ENCODE assay signal across 3 cellular contexts in genomic region chr11:78028423-78028822, GRCh38.
A peak's percentile ranks its signal among the peaks of the same experiment; 100 is the strongest.
TF ChIP-seq lines count a peak whose summit lies in the region.
"Not testable (repeated sequence)": the region's sequence is repeated elsewhere in the genome, so short reads cannot be mapped to it uniquely, and the experiment has no call there.

No MANE protein-coding gene starts in this region.

TF ChIP-seq in A549, 52 proteins besides CTCF, POLR2A, EP300 and RAD21:
- TF ChIP-seq FOSL2 (IDR thresholded peaks at IDR 0.05) = not testable (repeated sequence)
- TF ChIP-seq FOSL2 (CRISPR knock-in tag; IDR thresholded peaks at IDR 0.05) = peak; percentile 36; the same call in 1 of the 2 replicates
- peak; percentile 8 for TF ChIP-seq MAFK (IDR thresholded peaks at IDR 0.05; ENCODE audit: partially characterized antibody)

TF ChIP-seq in Ishikawa, 13 proteins besides CTCF, POLR2A, EP300 and RAD21:
- TF ChIP-seq TCF12 (IDR thresholded peaks at IDR 0.05; ENCODE audit: low read depth) (peak; percentile 61), TEAD4 (IDR thresholded peaks at IDR 0.05) (peak; percentile 59), NFIC (IDR thresholded peaks at IDR 0.05) (peak; percentile 59)

TF ChIP-seq in HepG2, 621 proteins besides CTCF, POLR2A, EP300 and RAD21:
- TF ChIP-seq SOX5 (CRISPR knock-in tag; IDR thresholded peaks at IDR 0.05; ENCODE audit: borderline replicate concordance) (peak; percentile 68; the same call in 1 of the 2 replicates), FOSL2 (CRISPR knock-in tag; IDR thresholded peaks at IDR 0.05) (peak; percentile 82), TBX2 (CRISPR knock-in tag; IDR thresholded peaks at IDR 0.05; ENCODE audit: borderline replicate concordance) (peak; percentile 48; the same call in 1 of the 2 replicates), ZNF362 (CRISPR knock-in tag; IDR thresholded peaks at IDR 0.05; ENCODE audit: borderline replicate concordance) (peak; percentile 39; the same call in 1 of the 2 replicates), CREB1 (IDR thresholded peaks at IDR 0.05) (peak; percentile 34; the same call in 1 of the 2 replicates), CREB1 (CRISPR knock-in tag; IDR thresholded peaks at IDR 0.05) (peak; percentile 47; the same call in 1 of the 2 replicates), TEAD3 (CRISPR knock-in tag; optimal IDR thresholded peaks at IDR 0.05; ENCODE audit: borderline replicate concordance) (peak; percentile 76), SOX6 (CRISPR knock-in tag; IDR thresholded peaks at IDR 0.05) (peak; percentile 30; the same call in 1 of the 2 replicates), ZNF18 (CRISPR knock-in tag; IDR thresholded peaks at IDR 0.05; ENCODE audit: insufficient replicate concordance) (peak; percentile 94), ARID5B (CRISPR knock-in tag; IDR thresholded peaks at IDR 0.05) (0 out of 2 replicates have a peak, but pooled peaks have one; percentile 26), SOX13 (IDR thresholded peaks at IDR 0.05) (peak; percentile 39; the same call in 1 of the 2 replicates), SOX13 (CRISPR knock-in tag; conservative IDR thresholded peaks at IDR 0.05 in 1 of 2, IDR thresholded peaks at IDR 0.05 in 1 of 2) (peak in 1 of 2 experiments; percentile 34; a peak in 1 of 4 replicates), TCF7 (IDR thresholded peaks at IDR 0.05; ENCODE audit: low read depth) (peak; percentile 33; the same call in 1 of the 2 replicates)
- not testable (repeated sequence) for TF ChIP-seq SOX6 (IDR thresholded peaks at IDR 0.05)
